In genomic region chr18:23158884-23159820, GRCh38 we compare ENCODE assay signal across 1 cellular context.
A peak's percentile ranks its signal among the peaks of the same experiment; 100 is the strongest.
TF ChIP-seq lines count a peak whose summit lies in the region.

No MANE protein-coding gene starts in this region.

TF ChIP-seq in HepG2, 621 proteins besides CTCF, POLR2A, EP300 and RAD21 (continued from another document and continues in another):
- TF ChIP-seq ZUFSP (CRISPR knock-in tag; IDR thresholded peaks at IDR 0.05; ENCODE audit: borderline replicate concordance) = no peak
- TF ChIP-seq MTA3 (CRISPR knock-in tag; IDR thresholded peaks at IDR 0.05) = no peak
- TF ChIP-seq ZNF253 (CRISPR knock-in tag; IDR thresholded peaks at IDR 0.05; ENCODE audit: borderline replicate concordance) = no peak
- TF ChIP-seq KLF15 (CRISPR knock-in tag; IDR thresholded peaks at IDR 0.05; ENCODE audit: borderline replicate concordance) = no peak
- TF ChIP-seq ZBTB38 (CRISPR knock-in tag; IDR thresholded peaks at IDR 0.05) = peak; percentile 65; the same call in 1 of the 2 replicates
- no peak for TF ChIP-seq ZNF784 (CRISPR knock-in tag; IDR thresholded peaks at IDR 0.05; ENCODE audit: borderline replicate concordance)
- TF ChIP-seq TFAP4 (IDR thresholded peaks at IDR 0.05; ENCODE audit: borderline replicate concordance, low read depth) = peak; percentile 46; the same call in 1 of the 2 replicates
- no peak for TF ChIP-seq SRSF1 (optimal IDR thresholded peaks at IDR 0.05; ENCODE audit: low read depth, low read length)
- TF ChIP-seq MIXL1 (CRISPR knock-in tag; IDR thresholded peaks at IDR 0.05) = no peak
- no peak for TF ChIP-seq ZSCAN9 (CRISPR knock-in tag; IDR thresholded peaks at IDR 0.05; ENCODE audit: borderline replicate concordance)
- peak; percentile 60; the same call in 1 of the 2 replicates for TF ChIP-seq ZBTB33 (CRISPR knock-in tag; IDR thresholded peaks at IDR 0.05)
- no peak for TF ChIP-seq HNF1B (CRISPR knock-in tag; IDR thresholded peaks at IDR 0.05)
- no peak for TF ChIP-seq ZMAT5 (CRISPR knock-in tag; IDR thresholded peaks at IDR 0.05; ENCODE audit: borderline replicate concordance, low read depth)
- TF ChIP-seq SOX13 (IDR thresholded peaks at IDR 0.05) = no peak
- no peak for TF ChIP-seq SOX13 (CRISPR knock-in tag; conservative IDR thresholded peaks at IDR 0.05 in 1 of 2, IDR thresholded peaks at IDR 0.05 in 1 of 2)
- TF ChIP-seq ATRX (CRISPR knock-in tag; IDR thresholded peaks at IDR 0.05; ENCODE audit: borderline replicate concordance) = no peak
- TF ChIP-seq ZNF572 (CRISPR knock-in tag; IDR thresholded peaks at IDR 0.05) = no peak
- TF ChIP-seq ZNF280B (CRISPR knock-in tag; IDR thresholded peaks at IDR 0.05; ENCODE audit: borderline replicate concordance) = no peak
- TF ChIP-seq ZNF766 (CRISPR knock-in tag; IDR thresholded peaks at IDR 0.05; ENCODE audit: borderline replicate concordance) = no peak
- no peak for TF ChIP-seq GLMP (CRISPR knock-in tag; IDR thresholded peaks at IDR 0.05; ENCODE audit: borderline replicate concordance)
- TF ChIP-seq ZMYM3 (CRISPR knock-in tag; IDR thresholded peaks at IDR 0.05) = no peak
- 0 out of 2 replicates have a peak, but pooled peaks have one; percentile 18 for TF ChIP-seq HNF1A (IDR thresholded peaks at IDR 0.05; ENCODE audit: low read depth)
- no peak for TF ChIP-seq HNF1A (CRISPR knock-in tag; IDR thresholded peaks at IDR 0.05; ENCODE audit: borderline replicate concordance)
- TF ChIP-seq ATF4 (CRISPR knock-in tag; IDR thresholded peaks at IDR 0.05) = no peak
- no peak for TF ChIP-seq THAP11 (CRISPR knock-in tag; IDR thresholded peaks at IDR 0.05)
- no peak for TF ChIP-seq DBP (CRISPR knock-in tag; IDR thresholded peaks at IDR 0.05; ENCODE audit: not compliant biosample characterization)
- peak; percentile 47; the same call in 1 of the 2 replicates for TF ChIP-seq ZNF687 (CRISPR knock-in tag; IDR thresholded peaks at IDR 0.05)
- no peak for TF ChIP-seq PPARG (CRISPR knock-in tag; conservative IDR thresholded peaks at IDR 0.05)
- TF ChIP-seq ZNF414 (CRISPR knock-in tag; IDR thresholded peaks at IDR 0.05) = no peak
- TF ChIP-seq WIZ (CRISPR knock-in tag; IDR thresholded peaks at IDR 0.05) = no peak
- TF ChIP-seq TEF (CRISPR knock-in tag; IDR thresholded peaks at IDR 0.05) = no peak
